18 cellular contexts compared by ENCODE assay signal in genomic region chr7:23158546-23158945, GRCh38.
"Had no signal": no experiment of that assay in that cellular context is flagged by ENCODE, and none has a peak within 500 bp of the region (broad histone marks: within the 10 kb centered on the region; RNA-seq: fewer than 3 reads in every experiment).

No MANE protein-coding gene starts in this region.

- ATAC-seq: foreskin keratinocyte, gastroesophageal sphincter, left colon, left lobe of liver had no signal

- H3K4me1 Mint-ChIP-seq: immature natural killer cell, memory B cell had no signal

- H3K27ac Mint-ChIP-seq: immature natural killer cell, memory B cell had no signal

- H3K4me3 Mint-ChIP-seq: immature natural killer cell, memory B cell had no signal

- H3K9me3 Mint-ChIP-seq: immature natural killer cell, memory B cell had no signal

- DNase-seq: dermis blood vessel endothelial cell; dorsolateral prefrontal cortex; effector CD4-positive, alpha-beta T cell; effector memory CD4-positive, alpha-beta T cell; foreskin keratinocyte; heart left ventricle; hypothalamus; immature natural killer cell; islet precursor cell; kidney; kidney glomerular epithelial cell; left colon; mammary epithelial cell; mesendoderm; midbrain had no signal

- H3K27me3 Mint-ChIP-seq: memory B cell had no signal
